24 cellular contexts compared by ENCODE assay signal in genomic region chr1:222623458-222623857, GRCh38.
"Had no signal": no experiment of that assay in that cellular context is flagged by ENCODE, and none has a peak within 500 bp of the region (broad histone marks: within the 10 kb centered on the region; RNA-seq: fewer than 3 reads in every experiment).

No MANE protein-coding gene starts in this region.

- ATAC-seq: effector memory CD8-positive, alpha-beta T cell; esophagus mucosa; gastrocnemius medialis; heart right ventricle; left cardiac atrium; left lung; lower lobe of right lung; naive thymus-derived CD8-positive, alpha-beta T cell had no signal

- FAIRE-seq: endometrium, keratinocyte had no signal

- H3K4me3 ChIP-seq: esophagus squamous epithelium, gastrocnemius medialis, heart right ventricle, left lung, lower lobe of right lung, mucosa of descending colon had no signal

- DNase-seq: cortex of kidney; effector CD8-positive, alpha-beta T cell; effector memory CD8-positive, alpha-beta T cell; endodermal cell; erythroblast; esophagus squamous epithelium; foreskin fibroblast; foreskin melanocyte; gastrocnemius medialis; glutamatergic neuron; head of caudate nucleus; heart right ventricle; hippocampal formation; left cardiac atrium; left lung; left ventricle myocardium superior; lower lobe of right lung; mesenchymal stem cell; mucosa of descending colon; naive B cell; naive thymus-derived CD8-positive, alpha-beta T cell had no signal
